Comparison of ENCODE assay signal across 1 cellular context in the genomic region with DNA sequence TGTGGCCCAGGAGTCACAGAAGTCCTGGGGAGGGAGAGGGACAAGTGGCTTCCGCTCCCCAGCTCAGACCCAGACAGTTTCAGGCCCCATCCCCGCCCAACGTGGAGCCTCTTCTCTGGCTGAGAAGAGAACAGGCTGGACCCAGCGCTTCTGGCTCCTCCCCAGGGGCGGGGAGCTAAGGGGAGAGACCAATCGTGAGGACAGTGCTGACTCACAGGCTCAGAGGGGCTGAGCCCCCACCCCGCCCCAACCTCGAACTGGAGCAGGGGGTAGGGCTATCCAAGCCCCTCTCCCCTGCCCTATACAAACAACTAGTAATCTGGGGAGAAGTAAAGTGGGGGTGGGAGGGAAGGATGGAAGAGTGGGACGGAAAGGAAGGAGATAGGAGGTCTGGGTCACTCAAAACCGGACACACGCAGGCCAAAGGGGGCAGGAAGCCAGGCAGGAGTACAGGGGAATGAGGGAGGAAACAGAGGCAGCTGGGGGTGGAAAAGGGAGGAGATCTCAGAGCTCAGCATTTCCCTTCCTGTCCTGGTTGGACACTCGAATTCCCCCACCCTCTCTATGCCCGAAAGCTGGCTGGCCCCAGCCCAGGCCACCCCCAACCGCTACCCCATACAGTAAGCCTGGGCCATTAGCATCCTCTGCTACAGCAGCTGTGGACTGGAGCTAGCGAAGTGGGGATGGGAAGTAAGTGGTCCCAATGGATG.
TF ChIP-seq lines count a peak whose summit lies in the region.

A gene with protein sequence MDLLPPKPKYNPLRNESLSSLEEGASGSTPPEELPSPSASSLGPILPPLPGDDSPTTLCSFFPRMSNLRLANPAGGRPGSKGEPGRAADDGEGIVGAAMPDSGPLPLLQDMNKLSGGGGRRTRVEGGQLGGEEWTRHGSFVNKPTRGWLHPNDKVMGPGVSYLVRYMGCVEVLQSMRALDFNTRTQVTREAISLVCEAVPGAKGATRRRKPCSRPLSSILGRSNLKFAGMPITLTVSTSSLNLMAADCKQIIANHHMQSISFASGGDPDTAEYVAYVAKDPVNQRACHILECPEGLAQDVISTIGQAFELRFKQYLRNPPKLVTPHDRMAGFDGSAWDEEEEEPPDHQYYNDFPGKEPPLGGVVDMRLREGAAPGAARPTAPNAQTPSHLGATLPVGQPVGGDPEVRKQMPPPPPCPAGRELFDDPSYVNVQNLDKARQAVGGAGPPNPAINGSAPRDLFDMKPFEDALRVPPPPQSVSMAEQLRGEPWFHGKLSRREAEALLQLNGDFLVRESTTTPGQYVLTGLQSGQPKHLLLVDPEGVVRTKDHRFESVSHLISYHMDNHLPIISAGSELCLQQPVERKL (minus strand): TSS at position 117 of the 710 bp plus-strand sequence. CDS start 221 bp downstream, outside the sequence.

TF ChIP-seq in HepG2, 621 proteins besides CTCF, POLR2A, EP300 and RAD21 (continued from another document and continues in another):
- TF ChIP-seq, protein P1, sequence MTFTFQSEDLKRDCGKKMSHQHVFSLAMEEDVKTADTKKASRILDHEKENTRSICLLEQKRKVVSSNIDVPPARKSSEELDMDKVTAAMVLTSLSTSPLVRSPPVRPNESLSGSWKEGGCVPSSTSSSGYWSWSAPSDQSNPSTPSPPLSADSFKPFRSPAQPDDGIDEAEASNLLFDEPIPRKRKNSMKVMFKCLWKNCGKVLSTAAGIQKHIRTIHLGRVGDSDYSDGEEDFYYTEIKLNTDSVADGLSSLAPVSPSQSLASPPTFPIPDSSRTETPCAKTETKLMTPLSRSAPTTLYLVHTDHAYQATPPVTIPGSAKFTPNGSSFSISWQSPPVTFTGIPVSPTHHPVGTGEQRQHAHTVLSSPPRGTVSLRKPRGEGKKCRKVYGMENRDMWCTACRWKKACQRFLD (CRISPR knock-in tag; IDR thresholded peaks at IDR 0.05; ENCODE audit: borderline replicate concordance), result no peak
- TF ChIP-seq, protein P2, sequence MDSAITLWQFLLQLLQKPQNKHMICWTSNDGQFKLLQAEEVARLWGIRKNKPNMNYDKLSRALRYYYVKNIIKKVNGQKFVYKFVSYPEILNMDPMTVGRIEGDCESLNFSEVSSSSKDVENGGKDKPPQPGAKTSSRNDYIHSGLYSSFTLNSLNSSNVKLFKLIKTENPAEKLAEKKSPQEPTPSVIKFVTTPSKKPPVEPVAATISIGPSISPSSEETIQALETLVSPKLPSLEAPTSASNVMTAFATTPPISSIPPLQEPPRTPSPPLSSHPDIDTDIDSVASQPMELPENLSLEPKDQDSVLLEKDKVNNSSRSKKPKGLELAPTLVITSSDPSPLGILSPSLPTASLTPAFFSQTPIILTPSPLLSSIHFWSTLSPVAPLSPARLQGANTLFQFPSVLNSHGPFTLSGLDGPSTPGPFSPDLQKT (CRISPR knock-in tag; IDR thresholded peaks at IDR 0.05; ENCODE audit: borderline replicate concordance), result no peak
- TF ChIP-seq, protein P3, sequence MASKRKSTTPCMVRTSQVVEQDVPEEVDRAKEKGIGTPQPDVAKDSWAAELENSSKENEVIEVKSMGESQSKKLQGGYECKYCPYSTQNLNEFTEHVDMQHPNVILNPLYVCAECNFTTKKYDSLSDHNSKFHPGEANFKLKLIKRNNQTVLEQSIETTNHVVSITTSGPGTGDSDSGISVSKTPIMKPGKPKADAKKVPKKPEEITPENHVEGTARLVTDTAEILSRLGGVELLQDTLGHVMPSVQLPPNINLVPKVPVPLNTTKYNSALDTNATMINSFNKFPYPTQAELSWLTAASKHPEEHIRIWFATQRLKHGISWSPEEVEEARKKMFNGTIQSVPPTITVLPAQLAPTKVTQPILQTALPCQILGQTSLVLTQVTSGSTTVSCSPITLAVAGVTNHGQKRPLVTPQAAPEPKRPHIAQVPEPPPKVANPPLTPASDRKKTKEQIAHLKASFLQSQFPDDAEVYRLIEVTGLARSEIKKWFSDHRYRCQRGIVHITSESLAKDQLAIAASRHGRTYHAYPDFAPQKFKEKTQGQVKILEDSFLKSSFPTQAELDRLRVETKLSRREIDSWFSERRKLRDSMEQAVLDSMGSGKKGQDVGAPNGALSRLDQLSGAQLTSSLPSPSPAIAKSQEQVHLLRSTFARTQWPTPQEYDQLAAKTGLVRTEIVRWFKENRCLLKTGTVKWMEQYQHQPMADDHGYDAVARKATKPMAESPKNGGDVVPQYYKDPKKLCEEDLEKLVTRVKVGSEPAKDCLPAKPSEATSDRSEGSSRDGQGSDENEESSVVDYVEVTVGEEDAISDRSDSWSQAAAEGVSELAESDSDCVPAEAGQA (IDR thresholded peaks at IDR 0.05; ENCODE audit: low read depth), result no peak
- TF ChIP-seq, protein P3 (CRISPR knock-in tag; IDR thresholded peaks at IDR 0.05; ENCODE audit: borderline replicate concordance), result no peak
- TF ChIP-seq ZMYM2 (CRISPR knock-in tag; IDR thresholded peaks at IDR 0.05) (no peak), GLI4 (CRISPR knock-in tag; IDR thresholded peaks at IDR 0.05; ENCODE audit: borderline replicate concordance) (no peak), NFKB2 (CRISPR knock-in tag; IDR thresholded peaks at IDR 0.05; ENCODE audit: borderline replicate concordance) (no peak), SIX1 (CRISPR knock-in tag; IDR thresholded peaks at IDR 0.05; ENCODE audit: borderline replicate concordance) (no peak), NFE2L2 (IDR thresholded peaks at IDR 0.05; ENCODE audit: low read length) (no peak), ZNF383 (CRISPR knock-in tag; IDR thresholded peaks at IDR 0.05; ENCODE audit: borderline replicate concordance) (no peak), CBX2 (IDR thresholded peaks at IDR 0.05; ENCODE audit: low read depth, low read length) (no peak), CBX2 (CRISPR knock-in tag; IDR thresholded peaks at IDR 0.05; ENCODE audit: low read depth) (no peak), PHF5A (CRISPR knock-in tag; IDR thresholded peaks at IDR 0.05; ENCODE audit: low read depth, unreplicated experiment) (no peak), KDM2A (CRISPR knock-in tag; IDR thresholded peaks at IDR 0.05; ENCODE audit: borderline replicate concordance, low read depth) (no peak; the same call in 1 of the 2 replicates), RFXANK (CRISPR knock-in tag; IDR thresholded peaks at IDR 0.05) (no peak), AGO1 (IDR thresholded peaks at IDR 0.05; ENCODE audit: low read depth, low read length, poor library complexity, severe bottlenecking) (no peak), ZNF674 (CRISPR knock-in tag; IDR thresholded peaks at IDR 0.05; ENCODE audit: low read depth) (no peak)
- TF ChIP-seq, protein P4, sequence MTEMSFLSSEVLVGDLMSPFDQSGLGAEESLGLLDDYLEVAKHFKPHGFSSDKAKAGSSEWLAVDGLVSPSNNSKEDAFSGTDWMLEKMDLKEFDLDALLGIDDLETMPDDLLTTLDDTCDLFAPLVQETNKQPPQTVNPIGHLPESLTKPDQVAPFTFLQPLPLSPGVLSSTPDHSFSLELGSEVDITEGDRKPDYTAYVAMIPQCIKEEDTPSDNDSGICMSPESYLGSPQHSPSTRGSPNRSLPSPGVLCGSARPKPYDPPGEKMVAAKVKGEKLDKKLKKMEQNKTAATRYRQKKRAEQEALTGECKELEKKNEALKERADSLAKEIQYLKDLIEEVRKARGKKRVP (CRISPR knock-in tag; IDR thresholded peaks at IDR 0.05), result no peak
- TF ChIP-seq, protein P5, sequence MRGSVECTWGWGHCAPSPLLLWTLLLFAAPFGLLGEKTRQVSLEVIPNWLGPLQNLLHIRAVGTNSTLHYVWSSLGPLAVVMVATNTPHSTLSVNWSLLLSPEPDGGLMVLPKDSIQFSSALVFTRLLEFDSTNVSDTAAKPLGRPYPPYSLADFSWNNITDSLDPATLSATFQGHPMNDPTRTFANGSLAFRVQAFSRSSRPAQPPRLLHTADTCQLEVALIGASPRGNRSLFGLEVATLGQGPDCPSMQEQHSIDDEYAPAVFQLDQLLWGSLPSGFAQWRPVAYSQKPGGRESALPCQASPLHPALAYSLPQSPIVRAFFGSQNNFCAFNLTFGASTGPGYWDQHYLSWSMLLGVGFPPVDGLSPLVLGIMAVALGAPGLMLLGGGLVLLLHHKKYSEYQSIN (CRISPR knock-in tag; IDR thresholded peaks at IDR 0.05; ENCODE audit: borderline replicate concordance), result no peak
- TF ChIP-seq, protein P6, sequence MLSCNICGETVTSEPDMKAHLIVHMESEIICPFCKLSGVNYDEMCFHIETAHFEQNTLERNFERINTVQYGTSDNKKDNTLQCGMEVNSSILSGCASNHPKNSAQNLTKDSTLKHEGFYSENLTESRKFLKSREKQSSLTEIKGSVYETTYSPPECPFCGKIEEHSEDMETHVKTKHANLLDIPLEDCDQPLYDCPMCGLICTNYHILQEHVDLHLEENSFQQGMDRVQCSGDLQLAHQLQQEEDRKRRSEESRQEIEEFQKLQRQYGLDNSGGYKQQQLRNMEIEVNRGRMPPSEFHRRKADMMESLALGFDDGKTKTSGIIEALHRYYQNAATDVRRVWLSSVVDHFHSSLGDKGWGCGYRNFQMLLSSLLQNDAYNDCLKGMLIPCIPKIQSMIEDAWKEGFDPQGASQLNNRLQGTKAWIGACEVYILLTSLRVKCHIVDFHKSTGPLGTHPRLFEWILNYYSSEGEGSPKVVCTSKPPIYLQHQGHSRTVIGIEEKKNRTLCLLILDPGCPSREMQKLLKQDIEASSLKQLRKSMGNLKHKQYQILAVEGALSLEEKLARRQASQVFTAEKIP (CRISPR knock-in tag; IDR thresholded peaks at IDR 0.05; ENCODE audit: borderline replicate concordance), result no peak
- TF ChIP-seq, protein P7, sequence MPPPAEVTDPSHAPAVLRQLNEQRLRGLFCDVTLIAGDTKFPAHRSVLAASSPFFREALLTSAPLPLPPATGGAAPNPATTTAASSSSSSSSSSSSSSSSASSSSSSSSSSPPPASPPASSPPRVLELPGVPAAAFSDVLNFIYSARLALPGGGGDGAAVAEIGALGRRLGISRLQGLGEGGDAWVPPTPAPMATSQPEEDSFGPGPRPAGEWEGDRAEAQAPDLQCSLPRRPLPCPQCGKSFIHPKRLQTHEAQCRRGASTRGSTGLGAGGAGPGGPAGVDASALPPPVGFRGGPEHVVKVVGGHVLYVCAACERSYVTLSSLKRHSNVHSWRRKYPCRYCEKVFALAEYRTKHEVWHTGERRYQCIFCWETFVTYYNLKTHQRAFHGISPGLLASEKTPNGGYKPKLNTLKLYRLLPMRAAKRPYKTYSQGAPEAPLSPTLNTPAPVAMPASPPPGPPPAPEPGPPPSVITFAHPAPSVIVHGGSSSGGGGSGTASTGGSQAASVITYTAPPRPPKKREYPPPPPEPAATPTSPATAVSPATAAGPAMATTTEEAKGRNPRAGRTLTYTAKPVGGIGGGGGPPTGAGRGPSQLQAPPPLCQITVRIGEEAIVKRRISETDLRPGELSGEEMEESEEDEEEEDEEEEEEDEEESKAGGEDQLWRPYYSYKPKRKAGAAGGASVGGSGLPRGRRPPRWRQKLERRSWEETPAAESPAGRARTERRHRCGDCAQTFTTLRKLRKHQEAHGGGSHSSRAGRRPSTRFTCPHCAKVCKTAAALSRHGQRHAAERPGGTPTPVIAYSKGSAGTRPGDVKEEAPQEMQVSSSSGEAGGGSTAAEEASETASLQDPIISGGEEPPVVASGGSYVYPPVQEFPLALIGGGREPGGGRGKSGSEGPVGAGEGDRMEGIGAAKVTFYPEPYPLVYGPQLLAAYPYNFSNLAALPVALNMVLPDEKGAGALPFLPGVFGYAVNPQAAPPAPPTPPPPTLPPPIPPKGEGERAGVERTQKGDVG (CRISPR knock-in tag; IDR thresholded peaks at IDR 0.05; ENCODE audit: borderline replicate concordance), result no peak
- TF ChIP-seq, protein P8, sequence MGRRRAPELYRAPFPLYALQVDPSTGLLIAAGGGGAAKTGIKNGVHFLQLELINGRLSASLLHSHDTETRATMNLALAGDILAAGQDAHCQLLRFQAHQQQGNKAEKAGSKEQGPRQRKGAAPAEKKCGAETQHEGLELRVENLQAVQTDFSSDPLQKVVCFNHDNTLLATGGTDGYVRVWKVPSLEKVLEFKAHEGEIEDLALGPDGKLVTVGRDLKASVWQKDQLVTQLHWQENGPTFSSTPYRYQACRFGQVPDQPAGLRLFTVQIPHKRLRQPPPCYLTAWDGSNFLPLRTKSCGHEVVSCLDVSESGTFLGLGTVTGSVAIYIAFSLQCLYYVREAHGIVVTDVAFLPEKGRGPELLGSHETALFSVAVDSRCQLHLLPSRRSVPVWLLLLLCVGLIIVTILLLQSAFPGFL (CRISPR knock-in tag; IDR thresholded peaks at IDR 0.05), result no peak
- TF ChIP-seq, protein P9, sequence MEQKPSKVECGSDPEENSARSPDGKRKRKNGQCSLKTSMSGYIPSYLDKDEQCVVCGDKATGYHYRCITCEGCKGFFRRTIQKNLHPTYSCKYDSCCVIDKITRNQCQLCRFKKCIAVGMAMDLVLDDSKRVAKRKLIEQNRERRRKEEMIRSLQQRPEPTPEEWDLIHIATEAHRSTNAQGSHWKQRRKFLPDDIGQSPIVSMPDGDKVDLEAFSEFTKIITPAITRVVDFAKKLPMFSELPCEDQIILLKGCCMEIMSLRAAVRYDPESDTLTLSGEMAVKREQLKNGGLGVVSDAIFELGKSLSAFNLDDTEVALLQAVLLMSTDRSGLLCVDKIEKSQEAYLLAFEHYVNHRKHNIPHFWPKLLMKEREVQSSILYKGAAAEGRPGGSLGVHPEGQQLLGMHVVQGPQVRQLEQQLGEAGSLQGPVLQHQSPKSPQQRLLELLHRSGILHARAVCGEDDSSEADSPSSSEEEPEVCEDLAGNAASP (CRISPR knock-in tag; IDR thresholded peaks at IDR 0.05; ENCODE audit: borderline replicate concordance), result no peak
- TF ChIP-seq, protein P10, sequence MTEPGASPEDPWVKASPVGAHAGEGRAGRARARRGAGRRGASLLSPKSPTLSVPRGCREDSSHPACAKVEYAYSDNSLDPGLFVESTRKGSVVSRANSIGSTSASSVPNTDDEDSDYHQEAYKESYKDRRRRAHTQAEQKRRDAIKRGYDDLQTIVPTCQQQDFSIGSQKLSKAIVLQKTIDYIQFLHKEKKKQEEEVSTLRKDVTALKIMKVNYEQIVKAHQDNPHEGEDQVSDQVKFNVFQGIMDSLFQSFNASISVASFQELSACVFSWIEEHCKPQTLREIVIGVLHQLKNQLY (CRISPR knock-in tag; IDR thresholded peaks at IDR 0.05), result no peak
- TF ChIP-seq, protein P11, sequence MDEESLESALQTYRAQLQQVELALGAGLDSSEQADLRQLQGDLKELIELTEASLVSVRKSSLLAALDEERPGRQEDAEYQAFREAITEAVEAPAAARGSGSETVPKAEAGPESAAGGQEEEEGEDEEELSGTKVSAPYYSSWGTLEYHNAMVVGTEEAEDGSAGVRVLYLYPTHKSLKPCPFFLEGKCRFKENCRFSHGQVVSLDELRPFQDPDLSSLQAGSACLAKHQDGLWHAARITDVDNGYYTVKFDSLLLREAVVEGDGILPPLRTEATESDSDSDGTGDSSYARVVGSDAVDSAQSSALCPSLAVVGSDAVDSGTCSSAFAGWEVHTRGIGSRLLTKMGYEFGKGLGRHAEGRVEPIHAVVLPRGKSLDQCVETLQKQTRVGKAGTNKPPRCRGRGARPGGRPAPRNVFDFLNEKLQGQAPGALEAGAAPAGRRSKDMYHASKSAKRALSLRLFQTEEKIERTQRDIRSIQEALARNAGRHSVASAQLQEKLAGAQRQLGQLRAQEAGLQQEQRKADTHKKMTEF (CRISPR knock-in tag; IDR thresholded peaks at IDR 0.05), result peak; percentile 45; the same call in 1 of the 2 replicates
